9 cellular contexts compared by ENCODE assay signal in genomic region chr14:91058017-91058675, GRCh38. TPM values are rescaled to one million over a fixed set of nuclear protein-coding genes. Genes with fewer than 3 reads are reported as not detected.
A peak's percentile ranks its signal among the peaks of the same experiment; 100 is the strongest.
DNase-seq lines count a peak whose midpoint lies in the region; ATAC-seq and TF ChIP-seq lines count a peak whose summit lies in the region.
"Had no signal": no experiment of that assay in that cellular context is flagged by ENCODE, and none has a peak within 500 bp of the region (broad histone marks: within the 10 kb centered on the region; RNA-seq: fewer than 3 reads in every experiment).

No MANE protein-coding gene starts in this region.

- H3K27me3 Mint-ChIP-seq in CD4-positive, alpha-beta T cell, result no peaks in the 10 kb centered on the region
- no peaks in the 10 kb centered on the region for H3K27me3 Mint-ChIP-seq in activated naive CD8-positive, alpha-beta T cell treated with anti-CD3 and anti-CD28 coated beads, Interleukin-2, amount 50 U/mL, for 24 hours

- TF ChIP-seq CTCF in CD4-positive, alpha-beta T cell (IDR thresholded peaks at IDR 0.05), result no peak

- ATAC-seq in CD4-positive, alpha-beta T cell (ENCODE audit: poor library complexity), result no peak
- no peak for ATAC-seq in activated naive CD8-positive, alpha-beta T cell treated with anti-CD3 and anti-CD28 coated beads, Interleukin-2, amount 50 U/mL, for 24 hours
- ATAC-seq in HG03342 (IDR thresholded peaks at IDR 0.05; ENCODE audit: unreplicated experiment) (no peak), HG03457 (IDR thresholded peaks at IDR 0.05; ENCODE audit: unreplicated experiment) (no peak)

- intact Hi-C loops in CD4-positive, alpha-beta T cell (cut with DNase I, micrococcal nuclease), result loop anchor here in 1 of 2 experiments (2.0 to 5.0 kb wide), 4 partner anchors 57 to 231 kb away; partner anchors contain the start of gene DGLUCY

- no peaks in the 10 kb centered on the region for H3K9me3 Mint-ChIP-seq in CD4-positive, alpha-beta T cell
- no peaks in the 10 kb centered on the region for H3K9me3 Mint-ChIP-seq in activated naive CD8-positive, alpha-beta T cell treated with anti-CD3 and anti-CD28 coated beads, Interleukin-2, amount 50 U/mL, for 24 hours

- no peaks in the 10 kb centered on the region for H3K27me3 ChIP-seq in CD4-positive, alpha-beta T cell (ENCODE audit: control insufficient read depth, insufficient read depth, low read length)

- peak overlapping the region; percentile 72 for H3K27ac Mint-ChIP-seq in CD4-positive, alpha-beta T cell
- H3K27ac Mint-ChIP-seq in activated naive CD8-positive, alpha-beta T cell treated with anti-CD3 and anti-CD28 coated beads, Interleukin-2, amount 50 U/mL, for 24 hours, result no peak overlapping the region

- in situ Hi-C loops in KBM-7 (cut with MboI; ENCODE audit: low pct_unique_long_range_greater_than_20kb, low sequenced_read_pairs), result no loop called here

- POLR2A ChIA-PET in CD4-positive, alpha-beta T cell (lab: Charles Lee), result interaction anchor here (1.9 to 7.1 kb wide), 2 partner anchors 20 to 57 kb away, joined by 9 to 181 read pairs; partner anchors contain the start of gene DGLUCY

- no peak for DNase-seq in CD4-positive, alpha-beta T cell
- DNase-seq in KBM-7 (peak; percentile 38), medulla oblongata (ENCODE audit: extremely low spot score) (peak; percentile 23), RKO (ENCODE audit: low spot score) (no peak), NCI-H82 (lab: John Stamatoyannopoulos, UW) (no peak)
- DNase-seq in activated naive CD8-positive, alpha-beta T cell treated with anti-CD3 and anti-CD28 coated beads, Interleukin-2, amount 50 U/mL, for 24 hours, result no peak
- DNase-seq: NCI-H187 treated with DMSO at 0.1 percent for 48 hours had no signal

- peak overlapping the region; percentile 84 for H3K4me3 Mint-ChIP-seq in CD4-positive, alpha-beta T cell
- H3K4me3 Mint-ChIP-seq in activated naive CD8-positive, alpha-beta T cell treated with anti-CD3 and anti-CD28 coated beads, Interleukin-2, amount 50 U/mL, for 24 hours, result peak overlapping the region; percentile 68

- H3K27ac ChIP-seq in CD4-positive, alpha-beta T cell (ENCODE audit: low read depth, low read length), result no peak overlapping the region

- no peaks in the 10 kb centered on the region for H3K9me3 ChIP-seq in CD4-positive, alpha-beta T cell (ENCODE audit: control insufficient read depth, low read length)

- H3K36me3 Mint-ChIP-seq in CD4-positive, alpha-beta T cell (ENCODE audit: low read depth), result no peaks in the 10 kb centered on the region
- H3K36me3 Mint-ChIP-seq in activated naive CD8-positive, alpha-beta T cell treated with anti-CD3 and anti-CD28 coated beads, Interleukin-2, amount 50 U/mL, for 24 hours (ENCODE audit: low read depth), result no peaks in the 10 kb centered on the region

- CTCF ChIA-PET in CD4-positive, alpha-beta T cell (lab: Charles Lee), result interaction anchor here (0.7 to 1.5 kb wide), 3 partner anchors 11 to 119 kb away, joined by 3 to 5 read pairs (median 3); no protein-coding TSS in a partner anchor

- peaks cover 58% of the 10 kb centered on the region for H3K4me1 Mint-ChIP-seq in CD4-positive, alpha-beta T cell (ENCODE audit: low read depth)
- H3K4me1 Mint-ChIP-seq in activated naive CD8-positive, alpha-beta T cell treated with anti-CD3 and anti-CD28 coated beads, Interleukin-2, amount 50 U/mL, for 24 hours, result peaks cover 28% of the 10 kb centered on the region

RNA-seq across cellular contexts. Expression of gene RPS6KA5, which starts 2.3 kb away (rescaled TPM):
- 10 to 100 TPM; 28.0 to 29.8 TPM for total RNA-seq in CD4-positive, alpha-beta T cell

RNA-seq across cellular contexts. Expression of gene DGLUCY, which starts 55.7 kb away (rescaled TPM):
- total RNA-seq in CD4-positive, alpha-beta T cell, result 10 to 100 TPM; 33.0 to 34.9 TPM

Comparison
In these comparisons a context has a peak if more than half of its experiments do, and no peak if none do; other contexts are left out.
1. DNase-seq: peak in KBM-7 (single experiment) and medulla oblongata (single experiment); none in CD4-positive, alpha-beta T cell (0 of 10), activated naive CD8-positive, alpha-beta T cell treated with anti-CD3 and anti-CD28 coated beads, Interleukin-2, amount 50 U/mL, for 24 hours (single experiment), RKO (single experiment) and NCI-H82 (single experiment).